Comparison of ENCODE assay signal across 3 cellular contexts in genomic region chr2:78063246-78064020, GRCh38.
"Had no signal": no experiment of that assay in that cellular context is flagged by ENCODE, and none has a peak within 500 bp of the region (broad histone marks: within the 10 kb centered on the region; RNA-seq: fewer than 3 reads in every experiment).

No MANE protein-coding gene starts in this region.

- ATAC-seq: GM12878 had no signal

- DNase-seq: GDM1, GF-D8 had no signal

- H3K4me3 ChIP-seq: GM12878 had no signal
